25 cellular contexts compared by ENCODE assay signal in genomic region chr5:1901983-1902382, GRCh38. TPM values are rescaled to one million over a fixed set of nuclear protein-coding genes. Genes with fewer than 3 reads are reported as not detected.
A peak's percentile ranks its signal among the peaks of the same experiment; 100 is the strongest.
DNase-seq lines count a peak whose midpoint lies in the region; ATAC-seq and TF ChIP-seq lines count a peak whose summit lies in the region.
"Had no signal": no experiment of that assay in that cellular context is flagged by ENCODE, and none has a peak within 500 bp of the region (broad histone marks: within the 10 kb centered on the region; RNA-seq: fewer than 3 reads in every experiment).

No MANE protein-coding gene starts in this region.

- WGBS in spleen, 5 donors = 63 to 78% (median 73%) methylated on average over 5 of the region's 5 CpGs

- H3K4me1 Mint-ChIP-seq in chondrocyte (ENCODE audit: low read depth) = no peaks in the 10 kb centered on the region
- H3K4me1 Mint-ChIP-seq in CD4-positive, alpha-beta memory T cell = no peaks in the 10 kb centered on the region
- H3K4me1 Mint-ChIP-seq: CD4-positive, CD25-positive, alpha-beta regulatory T cell; CD8-positive, alpha-beta memory T cell; GM23338; H9 had no signal

- TF ChIP-seq CTCF in BE2C (IDR thresholded peaks at IDR 0.05; ENCODE audit: low read depth, low read length) (no peak), HEK293 (tag by site-specific recombination; IDR thresholded peaks at IDR 0.05) (no peak), chondrocyte (IDR thresholded peaks at IDR 0.05) (no peak), spleen (IDR thresholded peaks at IDR 0.05 in 8 of 11, conservative IDR thresholded peaks at IDR 0.05 in 3 of 11) (no peak)

- H3K9me3 ChIP-seq in BE2C = no peaks in the 10 kb centered on the region
- peaks cover 2% of the 10 kb centered on the region for H3K9me3 ChIP-seq in HEK293 (ENCODE audit: control insufficient read depth, insufficient read depth, low read depth, low read length)
- H3K9me3 ChIP-seq in spleen = peaks cover 0 to 38% (median 18%) of the 10 kb centered on the region in 8 donors
- no peaks in the 10 kb centered on the region for H3K9me3 ChIP-seq in CD4-positive, alpha-beta memory T cell (ENCODE audit: control insufficient read depth in 1 of 2, low read length in 2 of 2)

- H3K36me3 ChIP-seq in BE2C (no peaks in the 10 kb centered on the region), HEK293 (ENCODE audit: control insufficient read depth in 2 of 2, insufficient read depth in 1 of 2, low read length in 2 of 2) (no peaks in the 10 kb centered on the region), spleen (no peaks in the 10 kb centered on the region)
- H3K36me3 ChIP-seq in CD4-positive, alpha-beta memory T cell (ENCODE audit: insufficient read depth, low read length) = no peaks in the 10 kb centered on the region

- ATAC-seq in HG03039 (IDR thresholded peaks at IDR 0.05; ENCODE audit: unreplicated experiment) = no peak
- ATAC-seq: A549, GM12878, GM23338, HCT116 had no signal

- no peak overlapping the region for H3K27ac Mint-ChIP-seq in chondrocyte (ENCODE audit: unreplicated experiment)
- no peak overlapping the region for H3K27ac Mint-ChIP-seq in CD4-positive, alpha-beta memory T cell
- H3K27ac Mint-ChIP-seq: CD8-positive, alpha-beta memory T cell; GM23338; H9; HFFc6 had no signal

- H3K4me1 ChIP-seq in BE2C = no peaks in the 10 kb centered on the region
- H3K4me1 ChIP-seq in HEK293 (ENCODE audit: control insufficient read depth, insufficient read depth, low read length) = no peaks in the 10 kb centered on the region
- no peaks in the 10 kb centered on the region for H3K4me1 ChIP-seq in spleen
- H3K4me1 ChIP-seq in CD4-positive, alpha-beta memory T cell (ENCODE audit: insufficient read depth, low read length) = no peaks in the 10 kb centered on the region
- H3K4me1 ChIP-seq: A549 had no signal

- intact Hi-C loops in spleen (cut with DNase I; ENCODE audit: low total_unique reads) = no loop called here
- intact Hi-C loops in CD4-positive, alpha-beta memory T cell (cut with micrococcal nuclease) = no loop called here

- H3K27me3 ChIP-seq in BE2C = peaks cover 22% of the 10 kb centered on the region
- peaks cover 0 to 46% (median 0%) of the 10 kb centered on the region in 7 donors for H3K27me3 ChIP-seq in spleen (replicated peaks in 1 of 7)
- no peaks in the 10 kb centered on the region for H3K27me3 ChIP-seq in CD4-positive, alpha-beta memory T cell (ENCODE audit: insufficient read depth, low read length)

- TF ChIP-seq POLR2A in spleen (IDR thresholded peaks at IDR 0.05) = no peak

- H3K4me3 ChIP-seq in BE2C (ENCODE audit: low read depth, low read length) (no peak overlapping the region), HEK293 (ENCODE audit: low read depth, low read length) (no peak overlapping the region), spleen (no peak overlapping the region)
- no peak overlapping the region for H3K4me3 ChIP-seq in CD4-positive, alpha-beta memory T cell (ENCODE audit: low read length in 2 of 2)
- H3K4me3 ChIP-seq: A549, GM12878, GM23338 had no signal

- H3K9me3 Mint-ChIP-seq in chondrocyte (ENCODE audit: low read depth) = peaks cover 23% of the 10 kb centered on the region
- H3K9me3 Mint-ChIP-seq in CD4-positive, alpha-beta memory T cell = peaks cover 0 to 23% (median 17%) of the 10 kb centered on the region in 8 donors
- H3K9me3 Mint-ChIP-seq: HFFc6 had no signal

- H3K27ac ChIP-seq in HEK293 (ENCODE audit: extremely low read depth, low read depth, low read length) (no peak overlapping the region), spleen (no peak overlapping the region)
- H3K27ac ChIP-seq in CD4-positive, alpha-beta memory T cell (ENCODE audit: low read depth, low read length) = no peak overlapping the region
- H3K27ac ChIP-seq: A549 had no signal

- peaks cover 27% of the 10 kb centered on the region for H3K27me3 Mint-ChIP-seq in chondrocyte (ENCODE audit: low read depth)
- peaks cover 19 to 29% of the 10 kb centered on the region in 2 donors for H3K27me3 Mint-ChIP-seq in CD4-positive, alpha-beta memory T cell

- peaks cover 1% of the 10 kb centered on the region for H3K36me3 Mint-ChIP-seq in chondrocyte (ENCODE audit: low read depth)
- no peaks in the 10 kb centered on the region for H3K36me3 Mint-ChIP-seq in CD4-positive, alpha-beta memory T cell
- H3K36me3 Mint-ChIP-seq: CD4-positive, CD25-positive, alpha-beta regulatory T cell had no signal

- DNase-seq in BE2C = peak; percentile 2
- DNase-seq in chondrocyte (ENCODE audit: low spot score) = peak; percentile 46
- DNase-seq in spleen = peak; percentile 30
- no peak for DNase-seq in CD4-positive, alpha-beta memory T cell
- no peak for DNase-seq in NCI-H524 (lab: John Stamatoyannopoulos, UW)
- DNase-seq: 8988T; ACHN; AML-193; C1 segment of cervical spinal cord; CD4-positive, CD25-positive, alpha-beta regulatory T cell; CD8-positive, alpha-beta memory T cell; DMS 273 treated with DMSO at 0.1 percent for 48 hours; DMS79; EL; GDM1; H9; HFFc6 had no signal

- CTCF ChIA-PET in HEK293 (lab: Yijun Ruan, JAX) = no interaction called here
- CTCF ChIA-PET in CD4-positive, alpha-beta memory T cell (lab: Charles Lee; ENCODE audit: partially characterized antibody) = no interaction called here

- POLR2A ChIA-PET in HEK293 (lab: Yijun Ruan, JAX) = no interaction called here
- POLR2A ChIA-PET in CD4-positive, alpha-beta memory T cell (lab: Charles Lee; ENCODE audit: partially characterized antibody) = no interaction called here

- H3K4me3 Mint-ChIP-seq in chondrocyte (ENCODE audit: unreplicated experiment) = no peak overlapping the region
- H3K4me3 Mint-ChIP-seq in CD4-positive, alpha-beta memory T cell = no peak overlapping the region
- H3K4me3 Mint-ChIP-seq: CD4-positive, CD25-positive, alpha-beta regulatory T cell; CD8-positive, alpha-beta memory T cell; GM23338; H9; HFFc6 had no signal

TF ChIP-seq in HEK293, 187 proteins besides CTCF, POLR2A, EP300 and RAD21:
- TF ChIP-seq ZIC2 (tag by site-specific recombination; IDR thresholded peaks at IDR 0.05) (peak; percentile 70), ZSCAN4 (tag by site-specific recombination; IDR thresholded peaks at IDR 0.05) (no peak), ZNF214 (tag by site-specific recombination; IDR thresholded peaks at IDR 0.05; ENCODE audit: borderline replicate concordance) (no peak), ZNF341 (tag by site-specific recombination; IDR thresholded peaks at IDR 0.05; ENCODE audit: low read depth) (no peak), ZNF221 (tag by site-specific recombination; IDR thresholded peaks at IDR 0.05; ENCODE audit: borderline replicate concordance) (no peak), ZNF645 (tag by site-specific recombination; IDR thresholded peaks at IDR 0.05) (no peak)
TF ChIP-seq in HEK293: peak in this region for 1.

RNA-seq across cellular contexts. Expression of gene IRX4, which starts 19.3 kb away (rescaled TPM):
- polyA plus RNA-seq in BE2C (2012; ENCODE audit: insufficient read depth, insufficient read length, low read depth) = not detected
- total RNA-seq in chondrocyte (not detected in 3 replicates), spleen (not detected)
- under 1 TPM in 1 of 3 donors, not detected in 2; 0.05 TPM for polyA plus RNA-seq in spleen
- not detected for total RNA-seq in CD4-positive, alpha-beta memory T cell
- polyA plus RNA-seq in CD4-positive, alpha-beta memory T cell = not detected
- total RNA-seq: CD4-positive, CD25-positive, alpha-beta regulatory T cell; CD8-positive, alpha-beta memory T cell; GM12878; H4; HFFc6 had no signal
- polyA plus RNA-seq: BJ; CD4-positive, CD25-positive, alpha-beta regulatory T cell; CD8-positive, alpha-beta memory T cell; GM12878 had no signal

Comparison
In these comparisons a context has a peak if more than half of its experiments do, and no peak if none do; other contexts are left out.
1. DNase-seq: peak in BE2C (single experiment), chondrocyte (single experiment) and spleen (single experiment); none in CD4-positive, alpha-beta memory T cell (0 of 5) and NCI-H524 (0 of 2).